Comparison of ENCODE assay signal across 1 cellular context in the genomic region with DNA sequence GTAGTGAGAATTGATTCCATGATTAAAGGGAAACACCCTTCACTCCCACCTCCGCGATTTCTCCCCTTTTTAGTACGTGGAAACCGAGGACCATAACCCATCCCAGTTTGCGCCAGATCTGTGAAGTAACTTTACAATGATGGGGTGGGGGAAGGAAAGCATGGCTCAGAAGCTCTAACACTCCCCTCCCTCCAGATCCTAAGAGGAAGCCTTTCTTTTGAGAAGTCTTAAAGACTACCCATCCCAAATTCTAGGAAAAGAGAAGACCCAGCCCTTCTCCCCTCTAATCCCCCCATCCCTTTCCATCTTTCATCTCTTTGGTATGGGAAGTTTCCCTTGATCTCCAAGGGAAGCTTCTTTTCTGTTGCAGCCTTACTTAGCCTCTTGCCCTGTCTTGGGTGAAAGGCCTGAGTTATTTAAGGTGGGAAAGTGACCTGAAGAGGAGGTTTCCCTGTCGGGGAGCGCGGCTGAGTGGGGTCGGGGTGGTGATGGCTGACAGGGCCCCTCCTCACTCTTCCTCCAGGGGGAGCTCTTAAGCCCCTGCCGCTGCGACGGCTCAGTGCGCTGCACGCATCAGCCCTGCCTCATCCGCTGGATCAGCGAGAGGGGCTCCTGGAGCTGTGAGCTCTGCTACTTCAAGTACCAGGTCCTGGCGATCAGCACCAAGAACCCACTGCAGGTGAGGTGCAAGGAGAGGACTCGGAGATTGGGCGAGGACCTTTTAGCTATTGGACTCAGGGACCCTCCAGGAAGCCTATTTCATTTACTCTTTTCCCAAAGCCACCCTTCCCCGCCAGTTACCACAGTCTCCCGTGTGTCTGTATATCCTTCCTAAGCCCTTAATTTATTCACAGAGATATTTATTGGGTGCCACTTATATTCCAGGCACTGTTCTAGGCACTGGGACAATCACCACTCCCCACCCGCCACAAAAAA.
TF ChIP-seq lines count a peak whose summit lies in the region.

No MANE protein-coding gene starts in this region.

TF ChIP-seq in HepG2, 621 proteins besides CTCF, POLR2A, EP300 and RAD21 (continued from another document and continues in another):
- peak; percentile 58; the same call in 1 of the 2 replicates for TF ChIP-seq ZFP91 (CRISPR knock-in tag; IDR thresholded peaks at IDR 0.05; ENCODE audit: borderline replicate concordance)
- no peak for TF ChIP-seq DNMT1 (CRISPR knock-in tag; IDR thresholded peaks at IDR 0.05)
- no peak for TF ChIP-seq ZNF619 (CRISPR knock-in tag; IDR thresholded peaks at IDR 0.05)
- no peak for TF ChIP-seq KDM5A (IDR thresholded peaks at IDR 0.05; ENCODE audit: borderline replicate concordance, low read length)
- no peak for TF ChIP-seq ZSCAN12 (CRISPR knock-in tag; IDR thresholded peaks at IDR 0.05)
- no peak for TF ChIP-seq PRPF4 (IDR thresholded peaks at IDR 0.05; ENCODE audit: low read depth, low read length, poor library complexity, severe bottlenecking)
- TF ChIP-seq ZNF564 (CRISPR knock-in tag; IDR thresholded peaks at IDR 0.05) = no peak
- TF ChIP-seq, protein P1, sequence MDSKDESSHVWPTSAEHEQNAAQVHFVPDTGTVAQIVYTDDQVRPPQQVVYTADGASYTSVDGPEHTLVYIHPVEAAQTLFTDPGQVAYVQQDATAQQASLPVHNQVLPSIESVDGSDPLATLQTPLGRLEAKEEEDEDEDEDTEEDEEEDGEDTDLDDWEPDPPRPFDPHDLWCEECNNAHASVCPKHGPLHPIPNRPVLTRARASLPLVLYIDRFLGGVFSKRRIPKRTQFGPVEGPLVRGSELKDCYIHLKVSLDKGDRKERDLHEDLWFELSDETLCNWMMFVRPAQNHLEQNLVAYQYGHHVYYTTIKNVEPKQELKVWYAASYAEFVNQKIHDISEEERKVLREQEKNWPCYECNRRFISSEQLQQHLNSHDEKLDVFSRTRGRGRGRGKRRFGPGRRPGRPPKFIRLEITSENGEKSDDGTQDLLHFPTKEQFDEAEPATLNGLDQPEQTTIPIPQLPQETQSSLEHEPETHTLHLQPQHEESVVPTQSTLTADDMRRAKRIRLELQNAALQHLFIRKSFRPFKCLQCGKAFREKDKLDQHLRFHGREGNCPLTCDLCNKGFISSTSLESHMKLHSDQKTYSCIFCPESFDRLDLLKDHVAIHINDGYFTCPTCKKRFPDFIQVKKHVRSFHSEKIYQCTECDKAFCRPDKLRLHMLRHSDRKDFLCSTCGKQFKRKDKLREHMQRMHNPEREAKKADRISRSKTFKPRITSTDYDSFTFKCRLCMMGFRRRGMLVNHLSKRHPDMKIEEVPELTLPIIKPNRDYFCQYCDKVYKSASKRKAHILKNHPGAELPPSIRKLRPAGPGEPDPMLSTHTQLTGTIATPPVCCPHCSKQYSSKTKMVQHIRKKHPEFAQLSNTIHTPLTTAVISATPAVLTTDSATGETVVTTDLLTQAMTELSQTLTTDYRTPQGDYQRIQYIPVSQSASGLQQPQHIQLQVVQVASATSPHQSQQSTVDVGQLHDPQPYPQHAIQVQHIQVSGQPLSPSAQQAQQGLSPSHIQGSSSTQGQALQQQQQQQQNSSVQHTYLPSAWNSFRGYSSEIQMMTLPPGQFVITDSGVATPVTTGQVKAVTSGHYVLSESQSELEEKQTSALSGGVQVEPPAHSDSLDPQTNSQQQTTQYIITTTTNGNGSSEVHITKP (CRISPR knock-in tag; IDR thresholded peaks at IDR 0.05; ENCODE audit: low read depth) = no peak
- no peak for TF ChIP-seq ELF4 (CRISPR knock-in tag; IDR thresholded peaks at IDR 0.05; ENCODE audit: borderline replicate concordance)
- TF ChIP-seq TRIM24 (CRISPR knock-in tag; IDR thresholded peaks at IDR 0.05) = no peak
- no peak for TF ChIP-seq ZNF552 (CRISPR knock-in tag; IDR thresholded peaks at IDR 0.05; ENCODE audit: borderline replicate concordance)
- TF ChIP-seq ZNF557 (CRISPR knock-in tag; IDR thresholded peaks at IDR 0.05) = no peak
- no peak for TF ChIP-seq ARNT (IDR thresholded peaks at IDR 0.05)
- TF ChIP-seq, protein P2, sequence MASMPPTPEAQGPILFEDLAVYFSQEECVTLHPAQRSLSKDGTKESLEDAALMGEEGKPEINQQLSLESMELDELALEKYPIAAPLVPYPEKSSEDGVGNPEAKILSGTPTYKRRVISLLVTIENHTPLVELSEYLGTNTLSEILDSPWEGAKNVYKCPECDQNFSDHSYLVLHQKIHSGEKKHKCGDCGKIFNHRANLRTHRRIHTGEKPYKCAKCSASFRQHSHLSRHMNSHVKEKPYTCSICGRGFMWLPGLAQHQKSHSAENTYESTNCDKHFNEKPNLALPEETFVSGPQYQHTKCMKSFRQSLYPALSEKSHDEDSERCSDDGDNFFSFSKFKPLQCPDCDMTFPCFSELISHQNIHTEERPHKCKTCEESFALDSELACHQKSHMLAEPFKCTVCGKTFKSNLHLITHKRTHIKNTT (CRISPR knock-in tag; IDR thresholded peaks at IDR 0.05) = no peak
- no peak for TF ChIP-seq PCBP1 (IDR thresholded peaks at IDR 0.05; ENCODE audit: borderline replicate concordance, low read depth, low read length)
- no peak for TF ChIP-seq ZNF136 (CRISPR knock-in tag; IDR thresholded peaks at IDR 0.05; ENCODE audit: low read depth)
- no peak for TF ChIP-seq ZNF790 (CRISPR knock-in tag; IDR thresholded peaks at IDR 0.05; ENCODE audit: borderline replicate concordance)
- no peak for TF ChIP-seq ZNF451 (CRISPR knock-in tag; IDR thresholded peaks at IDR 0.05)
- TF ChIP-seq MTF2 (CRISPR knock-in tag; IDR thresholded peaks at IDR 0.05; ENCODE audit: borderline replicate concordance) = no peak
- no peak for TF ChIP-seq NCOA5 (CRISPR knock-in tag; IDR thresholded peaks at IDR 0.05)
- TF ChIP-seq ZBTB20 (CRISPR knock-in tag; IDR thresholded peaks at IDR 0.05; ENCODE audit: borderline replicate concordance, low read depth) = no peak
- no peak for TF ChIP-seq ZNF609 (CRISPR knock-in tag; IDR thresholded peaks at IDR 0.05; ENCODE audit: borderline replicate concordance)
- TF ChIP-seq LBX2 (CRISPR knock-in tag; IDR thresholded peaks at IDR 0.05; ENCODE audit: borderline replicate concordance) = no peak
- no peak for TF ChIP-seq ZNF253 (CRISPR knock-in tag; IDR thresholded peaks at IDR 0.05; ENCODE audit: borderline replicate concordance)
- no peak for TF ChIP-seq ZMYM3 (CRISPR knock-in tag; IDR thresholded peaks at IDR 0.05)
- no peak for TF ChIP-seq ZFP36L2 (CRISPR knock-in tag; IDR thresholded peaks at IDR 0.05)
- 0 out of 2 replicates have a peak, but pooled peaks have one; percentile 10 for TF ChIP-seq PHF21A (CRISPR knock-in tag; IDR thresholded peaks at IDR 0.05)
- TF ChIP-seq MEIS2 (CRISPR knock-in tag; IDR thresholded peaks at IDR 0.05) = no peak
- no peak for TF ChIP-seq NR1H2 (CRISPR knock-in tag; IDR thresholded peaks at IDR 0.05; ENCODE audit: borderline replicate concordance, low read depth)
- no peak for TF ChIP-seq ZNF670 (CRISPR knock-in tag; IDR thresholded peaks at IDR 0.05; ENCODE audit: borderline replicate concordance)
- no peak for TF ChIP-seq FOXK1 (CRISPR knock-in tag; IDR thresholded peaks at IDR 0.05; ENCODE audit: borderline replicate concordance, low read depth)
- no peak for TF ChIP-seq ARID3A (IDR thresholded peaks at IDR 0.05; ENCODE audit: low read depth, low read length)
- TF ChIP-seq ZNF770 (CRISPR knock-in tag; IDR thresholded peaks at IDR 0.05) = no peak
- TF ChIP-seq, protein P3, sequence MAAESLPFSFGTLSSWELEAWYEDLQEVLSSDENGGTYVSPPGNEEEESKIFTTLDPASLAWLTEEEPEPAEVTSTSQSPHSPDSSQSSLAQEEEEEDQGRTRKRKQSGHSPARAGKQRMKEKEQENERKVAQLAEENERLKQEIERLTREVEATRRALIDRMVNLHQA (CRISPR knock-in tag; IDR thresholded peaks at IDR 0.05) = no peak
- TF ChIP-seq ZNF547 (CRISPR knock-in tag; IDR thresholded peaks at IDR 0.05) = no peak
- no peak for TF ChIP-seq THRA (CRISPR knock-in tag; IDR thresholded peaks at IDR 0.05; ENCODE audit: borderline replicate concordance)
- TF ChIP-seq ZNF550 (CRISPR knock-in tag; IDR thresholded peaks at IDR 0.05; ENCODE audit: borderline replicate concordance) = no peak
- TF ChIP-seq ZNF446 (CRISPR knock-in tag; IDR thresholded peaks at IDR 0.05) = peak; percentile 50; the same call in 1 of the 2 replicates
- peak; percentile 67; the same call in 1 of the 2 replicates for TF ChIP-seq ZBTB7B (CRISPR knock-in tag; IDR thresholded peaks at IDR 0.05)
- no peak for TF ChIP-seq PLSCR1 (CRISPR knock-in tag; IDR thresholded peaks at IDR 0.05; ENCODE audit: borderline replicate concordance)
